9 cellular contexts compared by ENCODE assay signal in the genomic region with DNA sequence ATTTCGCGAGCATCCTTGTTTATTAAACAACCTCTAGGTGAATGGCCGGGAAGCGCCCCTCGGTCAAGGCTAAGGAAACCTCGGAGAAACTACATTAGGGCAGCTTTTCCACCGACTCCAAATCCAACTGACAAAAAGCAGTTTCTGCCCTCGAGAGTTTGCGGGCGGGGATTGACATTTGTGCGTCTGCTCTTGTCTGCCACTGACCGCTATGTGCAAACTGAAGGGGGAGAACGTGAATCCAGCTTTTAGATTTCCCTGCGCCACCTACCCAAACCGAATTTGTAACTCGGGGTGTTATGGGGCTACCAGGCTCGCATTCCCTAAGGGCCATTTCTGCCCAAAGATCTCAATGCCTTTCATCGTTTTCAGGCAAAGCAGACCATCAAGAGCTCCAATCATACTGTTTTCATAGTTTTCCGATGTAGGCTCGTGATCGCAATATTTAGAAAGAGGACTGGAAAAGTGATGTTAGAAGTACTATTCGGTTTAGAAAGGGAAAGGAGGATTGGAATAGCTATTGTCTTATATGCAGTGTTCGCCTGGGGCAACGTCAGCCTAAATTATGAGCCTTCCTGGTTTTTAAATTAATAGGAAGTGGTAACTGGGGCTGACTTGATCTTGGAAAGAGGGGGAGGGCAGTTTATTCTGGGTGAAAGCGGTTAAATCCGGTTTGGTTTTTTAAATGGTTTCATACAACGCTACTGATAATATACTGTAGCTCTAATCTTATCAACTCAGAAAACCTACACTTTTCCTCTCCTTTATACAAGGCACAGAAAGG. TPM values are rescaled to one million over a fixed set of nuclear protein-coding genes. Genes with fewer than 3 reads are reported as not detected.
DNase-seq lines count a peak whose midpoint lies in the region; ATAC-seq lines count a peak whose summit lies in the region.
"Had no signal": no experiment of that assay in that cellular context is flagged by ENCODE, and none has a peak within 500 bp of the region (broad histone marks: within the 10 kb centered on the region; RNA-seq: fewer than 3 reads in every experiment).

No MANE protein-coding gene starts in this region.

- H3K9me3 ChIP-seq in iPS DF 6.9 (ENCODE audit: control insufficient read depth, insufficient read depth, low read length), result no peaks in the 10 kb centered on the region; the same call in 1 of the 2 replicates
- H3K9me3 ChIP-seq in skeletal muscle satellite cell (replicated peaks; ENCODE audit: low read length), result no peaks in the 10 kb centered on the region

- H3K27me3 Mint-ChIP-seq in activated naive CD8-positive, alpha-beta T cell, result peaks cover 9% of the 10 kb centered on the region

- peak overlapping the region; percentile 85; the same call in 1 of the 2 replicates for H3K4me3 ChIP-seq in iPS DF 6.9 (ENCODE audit: low read length)
- H3K4me3 ChIP-seq in skeletal muscle satellite cell (ENCODE audit: low read length), result peak overlapping the region; percentile 69

- peak overlapping the region; percentile 80 for H3K4me2 ChIP-seq in skeletal muscle satellite cell (ENCODE audit: low read length)
- H3K4me2 ChIP-seq: KMS-11 had no signal

- H3K36me3 Mint-ChIP-seq in activated naive CD8-positive, alpha-beta T cell, result no peaks in the 10 kb centered on the region

- no CpG with 5 or more reads among the region's 27 CpGs for WGBS in iPS DF 6.9 (ENCODE audit: insufficient coverage, insufficient read length)

- H3K36me3 ChIP-seq in iPS DF 6.9 (ENCODE audit: control insufficient read depth, insufficient read depth, low read length), result no peaks in the 10 kb centered on the region
- no peaks in the 10 kb centered on the region for H3K36me3 ChIP-seq in skeletal muscle satellite cell (ENCODE audit: insufficient read depth, low read length)

- H3K27me3 ChIP-seq in iPS DF 6.9 (ENCODE audit: control insufficient read depth, insufficient read depth, low read length) (no peaks in the 10 kb centered on the region), skeletal muscle satellite cell (ENCODE audit: control insufficient read depth, insufficient read depth, low read length) (no peaks in the 10 kb centered on the region)

- H3K9ac ChIP-seq in skeletal muscle satellite cell (ENCODE audit: low read depth, low read length), result peak overlapping the region; percentile 47
- H3K9ac ChIP-seq: KMS-11 had no signal

- H3K27ac ChIP-seq in iPS DF 6.9 (ENCODE audit: low read length), result no peak overlapping the region
- H3K27ac ChIP-seq: KMS-11 had no signal

- H3K4me3 Mint-ChIP-seq in activated naive CD8-positive, alpha-beta T cell, result peak overlapping the region; percentile 86

- H3K9me3 Mint-ChIP-seq in activated naive CD8-positive, alpha-beta T cell (ENCODE audit: low read depth), result no peaks in the 10 kb centered on the region

- peaks cover 34% of the 10 kb centered on the region for H3K4me1 Mint-ChIP-seq in activated naive CD8-positive, alpha-beta T cell (ENCODE audit: low read depth)

- ATAC-seq in GM19452 (IDR thresholded peaks at IDR 0.05; ENCODE audit: unreplicated experiment) (peak; percentile 2), GM18858 (IDR thresholded peaks at IDR 0.05; ENCODE audit: unreplicated experiment) (no peak), GM21526 (IDR thresholded peaks at IDR 0.05; ENCODE audit: low FRiP score, unreplicated experiment) (no peak)

- H3K4me1 ChIP-seq in iPS DF 6.9 (ENCODE audit: control insufficient read depth, insufficient read depth, low read length), result 0 out of 2 replicates have a peak, but pooled peaks cover 2% of the 10 kb centered on the region
- H3K4me1 ChIP-seq in skeletal muscle satellite cell (ENCODE audit: control insufficient read depth, insufficient read depth, low read length), result peaks cover 27% of the 10 kb centered on the region

- DNase-seq in iPS DF 6.9 (ENCODE audit: low read depth, low spot score) (no peak), COR-L47 (lab: John Stamatoyannopoulos, UW) (no peak), NCI-H345 (lab: John Stamatoyannopoulos, UW) (no peak)

- no peak overlapping the region for H3K27ac Mint-ChIP-seq in activated naive CD8-positive, alpha-beta T cell

RNA-seq across cellular contexts. Expression of gene BCAT1, which starts 45.4 kb away (rescaled TPM):
- 178 and 204 TPM in 2 replicates for total RNA-seq in skeletal muscle satellite cell (2012; rRNA removed)
